In the genomic region with DNA sequence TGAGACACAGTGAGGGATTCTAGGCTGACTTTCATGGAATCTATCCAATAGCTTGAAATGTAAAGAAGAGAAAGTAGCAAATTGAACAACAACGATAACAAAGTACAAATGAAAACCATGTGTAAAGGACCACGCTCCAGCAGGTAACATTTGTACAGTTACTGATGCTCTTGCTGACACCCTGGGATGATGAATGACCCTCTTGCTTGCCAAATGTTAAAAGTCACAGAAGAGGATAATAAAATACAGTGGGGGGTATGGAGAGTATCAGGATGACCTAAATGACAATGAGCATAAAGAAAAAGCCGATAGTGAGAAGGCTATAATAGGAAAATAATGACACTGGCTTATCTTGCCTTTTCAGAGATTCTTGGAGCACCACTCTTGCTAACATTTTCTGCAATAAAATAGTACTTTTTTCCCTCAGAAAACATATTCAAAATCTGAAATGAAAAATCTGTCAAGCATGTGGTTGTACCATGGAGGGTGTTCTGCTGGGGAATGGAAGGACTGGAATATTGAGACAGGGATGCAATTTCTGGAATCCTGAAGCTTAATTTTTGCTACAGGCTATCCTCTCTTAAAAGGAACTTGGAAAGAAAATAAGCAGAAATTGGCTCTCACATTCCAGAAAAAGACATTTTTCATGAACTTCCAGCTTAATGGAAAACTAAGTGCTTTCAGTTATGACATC, we compare ENCODE assay signal across 1 cellular context.
TF ChIP-seq lines count a peak whose summit lies in the region.

No MANE protein-coding gene starts in this region.

TF ChIP-seq in SK-N-SH, 30 proteins besides CTCF, POLR2A, EP300 and RAD21 (continued from another document):
- no peak for TF ChIP-seq USF1 (IDR thresholded peaks at IDR 0.05; ENCODE audit: borderline replicate concordance, low read depth)
- TF ChIP-seq, protein P1, sequence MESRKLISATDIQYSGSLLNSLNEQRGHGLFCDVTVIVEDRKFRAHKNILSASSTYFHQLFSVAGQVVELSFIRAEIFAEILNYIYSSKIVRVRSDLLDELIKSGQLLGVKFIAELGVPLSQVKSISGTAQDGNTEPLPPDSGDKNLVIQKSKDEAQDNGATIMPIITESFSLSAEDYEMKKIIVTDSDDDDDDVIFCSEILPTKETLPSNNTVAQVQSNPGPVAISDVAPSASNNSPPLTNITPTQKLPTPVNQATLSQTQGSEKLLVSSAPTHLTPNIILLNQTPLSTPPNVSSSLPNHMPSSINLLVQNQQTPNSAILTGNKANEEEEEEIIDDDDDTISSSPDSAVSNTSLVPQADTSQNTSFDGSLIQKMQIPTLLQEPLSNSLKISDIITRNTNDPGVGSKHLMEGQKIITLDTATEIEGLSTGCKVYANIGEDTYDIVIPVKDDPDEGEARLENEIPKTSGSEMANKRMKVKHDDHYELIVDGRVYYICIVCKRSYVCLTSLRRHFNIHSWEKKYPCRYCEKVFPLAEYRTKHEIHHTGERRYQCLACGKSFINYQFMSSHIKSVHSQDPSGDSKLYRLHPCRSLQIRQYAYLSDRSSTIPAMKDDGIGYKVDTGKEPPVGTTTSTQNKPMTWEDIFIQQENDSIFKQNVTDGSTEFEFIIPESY (IDR thresholded peaks at IDR 0.05; ENCODE audit: borderline replicate concordance, low read depth) = no peak
